Comparison of ENCODE assay signal across 9 cellular contexts in genomic region chr11:78420796-78421209, GRCh38. TPM values are rescaled to one million over a fixed set of nuclear protein-coding genes. Genes with fewer than 3 reads are reported as not detected.
DNase-seq lines count a peak whose midpoint lies in the region; ATAC-seq and TF ChIP-seq lines count a peak whose summit lies in the region.
"Had no signal": no experiment of that assay in that cellular context is flagged by ENCODE, and none has a peak within 500 bp of the region (broad histone marks: within the 10 kb centered on the region; RNA-seq: fewer than 3 reads in every experiment).

No MANE protein-coding gene starts in this region.

- no peak for TF ChIP-seq CTCF in GM10248 (IDR thresholded peaks at IDR 0.05; ENCODE audit: control extremely low read depth, extremely low read depth, low read depth, missing control alignments)
- no peak for TF ChIP-seq CTCF in transverse colon (IDR thresholded peaks at IDR 0.05)

- TF ChIP-seq POLR2A in transverse colon (IDR thresholded peaks at IDR 0.05) = no peak

- H3K4me3 ChIP-seq in muscle layer of colon (ENCODE audit: low read depth in 1 of 2, low read length in 2 of 2) (no peak overlapping the region), transverse colon (no peak overlapping the region)

- H3K27ac ChIP-seq in muscle layer of colon (ENCODE audit: low read depth, low read length) (peak overlapping the region; percentile 24), transverse colon (peak overlapping the region in 3 of 4 donors; percentile 44 to 89 (median 67))
- H3K27ac ChIP-seq: epithelial cell of prostate had no signal

- CTCF ChIA-PET in GM10248 (lab: Yijun Ruan, JAX) = interaction anchor here (0.6 to 10.6 kb wide), 22 partner anchors 11 to 231 kb away, joined by 3 to 129 read pairs (median 3); partner anchors contain the start of gene NARS2

- peak; percentile 38 for DNase-seq in GM10248 (ENCODE audit: extremely low spot score)
- peak; percentile 87 for DNase-seq in NCI-H2227 treated with DMSO at 0.1 percent for 48 hours (lab: John Stamatoyannopoulos, UW)
- DNase-seq in amniotic epithelial cell (ENCODE audit: low read depth) = peak; percentile 94
- DNase-seq in transverse colon = peak; percentile 66
- no peak for DNase-seq in H4 (ENCODE audit: low spot score)

- POLR2A ChIA-PET in GM10248 (lab: Yijun Ruan, JAX) = no interaction called here

- intact Hi-C loops in transverse colon (cut with DNase I; ENCODE audit: low total_unique reads) = no loop called here

- in situ Hi-C loops in transverse colon (cut with MboI; ENCODE audit: low pct_ligation_motif_present in 1 of 4, low pct_unique_long_range_greater_than_20kb in 1 of 4, low sequenced_read_pairs in 3 of 4) = loop anchor here in 3 of 4 donors (10.0 to 25.0 kb wide), 2 partner anchors 144 to 184 kb away; no protein-coding TSS in a partner anchor

- H3K9me3 ChIP-seq in muscle layer of colon (ENCODE audit: low read length) = no peaks in the 10 kb centered on the region
- no peaks in the 10 kb centered on the region for H3K9me3 ChIP-seq in transverse colon

- ATAC-seq in HG03135 (IDR thresholded peaks at IDR 0.05; ENCODE audit: unreplicated experiment) (no peak), HG02973 (IDR thresholded peaks at IDR 0.05; ENCODE audit: unreplicated experiment) (no peak)

- H3K36me3 ChIP-seq in muscle layer of colon (ENCODE audit: insufficient read depth, low read length) (no peaks in the 10 kb centered on the region), transverse colon (no peaks in the 10 kb centered on the region)

- H3K9ac ChIP-seq in muscle layer of colon (ENCODE audit: low read length) = no peak overlapping the region

- H3K27me3 ChIP-seq in muscle layer of colon (ENCODE audit: control insufficient read depth in 1 of 2, insufficient read depth in 2 of 2, low read length in 2 of 2) = no peaks in the 10 kb centered on the region
- no peaks in the 10 kb centered on the region for H3K27me3 ChIP-seq in transverse colon

- peaks cover 22% of the 10 kb centered on the region for H3K4me1 ChIP-seq in muscle layer of colon (ENCODE audit: insufficient read depth, low read length)
- H3K4me1 ChIP-seq in transverse colon = peaks cover 13 to 31% (median 29%) of the 10 kb centered on the region in 4 donors

- no peak for TF ChIP-seq EP300 in transverse colon (IDR thresholded peaks at IDR 0.05; ENCODE audit: low read depth)

- 52% methylated on average over 9 of the region's 9 CpGs; no CpG with 5 or more reads in 1 of the 2 donors for WGBS in transverse colon (ENCODE audit: low coverage in 1 of 2), 2 donors

RNA-seq across cellular contexts. Expression of gene GAB2, which starts 3.2 kb away (rescaled TPM):
- total RNA-seq in transverse colon = 10 to 100 TPM in 3 of 4 donors, 1 to 10 TPM in 1; 5.8 to 35.7 (median 22.9) TPM
- total RNA-seq in H4 (2014; rRNA removed; shearing (Covaris generic)) = 0.70 and 1.0 TPM in 2 replicates
